Comparison of ENCODE assay signal across 8 cellular contexts in the genomic region with DNA sequence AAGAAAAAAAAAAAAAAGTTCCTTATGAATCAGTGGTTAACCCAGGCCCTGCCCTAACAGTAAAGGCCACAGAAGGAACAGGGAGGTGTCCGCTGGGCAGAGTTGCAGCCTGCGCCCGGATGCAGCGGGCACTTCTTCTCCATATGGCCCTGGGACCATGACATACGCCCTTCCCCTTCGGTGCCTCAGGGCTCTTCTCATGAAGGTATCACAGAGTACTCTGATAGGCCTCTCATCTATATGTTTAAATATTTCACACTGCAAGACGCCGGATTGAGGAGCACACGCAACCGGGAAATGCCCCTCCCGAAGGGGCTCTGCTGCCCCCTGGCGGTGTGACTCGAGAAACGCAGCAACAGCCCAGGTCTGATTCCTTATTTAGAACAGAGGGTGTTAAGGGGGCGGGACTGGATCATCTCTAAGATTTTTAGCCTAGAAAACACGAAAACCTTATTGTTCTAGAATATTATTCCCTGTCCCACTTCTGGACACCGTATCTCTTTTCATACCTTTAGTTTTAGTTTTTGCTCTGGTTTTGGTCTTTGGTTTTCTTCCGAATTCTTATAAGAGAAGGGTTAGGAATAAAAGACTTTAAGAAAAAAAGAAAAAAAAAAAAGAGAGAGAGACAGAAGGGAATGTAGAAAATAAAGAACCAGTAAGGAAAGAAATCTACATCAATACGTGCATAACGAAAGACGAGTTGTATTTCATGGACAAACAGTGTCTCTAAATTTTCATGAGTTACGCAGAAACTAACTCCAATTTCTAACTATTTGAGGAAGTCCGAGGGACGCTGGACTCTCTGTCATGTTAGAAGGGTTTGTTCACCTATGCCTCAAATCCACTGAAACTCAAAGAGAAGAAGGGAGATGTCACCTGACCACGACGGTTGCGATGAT. TPM values are rescaled to one million over a fixed set of nuclear protein-coding genes. Genes with fewer than 3 reads are reported as not detected.
DNase-seq lines count a peak whose midpoint lies in the region; ATAC-seq, FAIRE-seq and TF ChIP-seq lines count a peak whose summit lies in the region.

No MANE protein-coding gene starts in this region.

- H3K4me3 ChIP-seq in HEK293 (ENCODE audit: low read depth, low read length) (no peak overlapping the region), heart left ventricle (peak overlapping the region in 8 of 12 donors; percentile 0 to 42 (median 14)), psoas muscle (no peak overlapping the region), uterus (no peak overlapping the region)

- H3K27ac Mint-ChIP-seq in T-cell: peak overlapping the region; percentile 81 to 85
- peak overlapping the region; percentile 81 for H3K27ac Mint-ChIP-seq in activated naive CD8-positive, alpha-beta T cell treated with anti-CD3 and anti-CD28 coated beads, Interleukin-2, amount 50 U/mL, for 24 hours

- peaks cover 4 to 25% of the 10 kb centered on the region in 2 experiments; a peak in 2 of 3 replicates for H3K36me3 ChIP-seq in HEK293 (ENCODE audit: control insufficient read depth in 2 of 2, insufficient read depth in 1 of 2, low read length in 2 of 2)
- H3K36me3 ChIP-seq in heart left ventricle: peaks cover 0 to 31% (median 12%) of the 10 kb centered on the region in 9 donors
- peaks cover 2 to 39% of the 10 kb centered on the region in 2 donors for H3K36me3 ChIP-seq in psoas muscle (ENCODE audit: insufficient read depth in 1 of 2, low read depth in 1 of 2)
- H3K36me3 ChIP-seq in uterus: no peaks in the 10 kb centered on the region

- no peaks in the 10 kb centered on the region for H3K27me3 Mint-ChIP-seq in T-cell
- H3K27me3 Mint-ChIP-seq in activated naive CD8-positive, alpha-beta T cell treated with anti-CD3 and anti-CD28 coated beads, Interleukin-2, amount 50 U/mL, for 24 hours: no peaks in the 10 kb centered on the region

- H3K4me1 ChIP-seq in HEK293 (ENCODE audit: control insufficient read depth, insufficient read depth, low read length) (no peaks in the 10 kb centered on the region), heart left ventricle (peaks cover 0 to 85% (median 29%) of the 10 kb centered on the region in 12 donors), psoas muscle (peaks cover 55% of the 10 kb centered on the region), uterus (no peaks in the 10 kb centered on the region)

- H3K27ac ChIP-seq in HEK293 (ENCODE audit: extremely low read depth, low read depth, low read length) (no peak overlapping the region), heart left ventricle (peak overlapping the region in 11 of 12 donors; percentile 24 to 77 (median 46)), psoas muscle (peak overlapping the region; percentile 84), uterus (peak overlapping the region; percentile 12 to 36)

- intact Hi-C loops in heart left ventricle (cut with DNase I): loop anchor here in 5 of 10 donors (5.0 to 10.0 kb wide), 4 partner anchors 51 to 441 kb away; no protein-coding TSS in a partner anchor
- intact Hi-C loops in psoas muscle (cut with DNase I): loop anchor here in 1 of 2 donors (5.0 to 10.0 kb wide), 2 partner anchors 278 to 421 kb away; no protein-coding TSS in a partner anchor
- intact Hi-C loops in uterus (cut with DNase I; ENCODE audit: low total_unique reads): no loop called here

- H3K9me3 ChIP-seq in HEK293 (ENCODE audit: control insufficient read depth, insufficient read depth, low read depth, low read length) (no peaks in the 10 kb centered on the region), heart left ventricle (no peaks in the 10 kb centered on the region), psoas muscle (no peaks in the 10 kb centered on the region), uterus (no peaks in the 10 kb centered on the region)

- H3K36me3 Mint-ChIP-seq in T-cell: peaks cover 26% of the 10 kb centered on the region
- H3K36me3 Mint-ChIP-seq in activated naive CD8-positive, alpha-beta T cell treated with anti-CD3 and anti-CD28 coated beads, Interleukin-2, amount 50 U/mL, for 24 hours (ENCODE audit: low read depth): peaks cover 26% of the 10 kb centered on the region

- POLR2A ChIA-PET in HEK293 (lab: Yijun Ruan, JAX): no interaction called here
- POLR2A ChIA-PET in T-cell (lab: Charles Lee): interaction anchor here in 1 of 2 donors (0.7 kb wide), 1 partner anchor 13 kb away, joined by 3 read pairs; no protein-coding TSS in a partner anchor

- FAIRE-seq in G401.6 (lab: Jason Lieb, UNC): peak; percentile 95

- no peaks in the 10 kb centered on the region for H3K27me3 ChIP-seq in heart left ventricle
- H3K27me3 ChIP-seq in psoas muscle (ENCODE audit: insufficient read depth in 3 of 3, low read length in 2 of 3): no peaks in the 10 kb centered on the region
- H3K27me3 ChIP-seq in uterus: no peaks in the 10 kb centered on the region

- ATAC-seq in T-cell (replicated peaks in 1 of 4): peak; percentile 88 to 94 (median 90)
- peak; percentile 89 for ATAC-seq in activated naive CD8-positive, alpha-beta T cell treated with anti-CD3 and anti-CD28 coated beads, Interleukin-2, amount 50 U/mL, for 24 hours
- peak; percentile 69 to 86 (median 84) for ATAC-seq in heart left ventricle
- ATAC-seq in psoas muscle: peak; percentile 28 to 74 (median 66)

- peak overlapping the region; percentile 70 to 82 (median 74) for H3K4me3 Mint-ChIP-seq in T-cell
- peak overlapping the region; percentile 51 for H3K4me3 Mint-ChIP-seq in activated naive CD8-positive, alpha-beta T cell treated with anti-CD3 and anti-CD28 coated beads, Interleukin-2, amount 50 U/mL, for 24 hours

- no peak for TF ChIP-seq POLR2A in heart left ventricle (IDR thresholded peaks at IDR 0.05)
- no peak for TF ChIP-seq POLR2A in uterus (IDR thresholded peaks at IDR 0.05)

- H3K9me3 Mint-ChIP-seq in T-cell: no peaks in the 10 kb centered on the region
- no peaks in the 10 kb centered on the region for H3K9me3 Mint-ChIP-seq in activated naive CD8-positive, alpha-beta T cell treated with anti-CD3 and anti-CD28 coated beads, Interleukin-2, amount 50 U/mL, for 24 hours

- CTCF ChIA-PET in HEK293 (lab: Yijun Ruan, JAX): interaction anchor here (0.7 to 1.5 kb wide), 8 partner anchors 8 to 483 kb away, joined by 3 to 5 read pairs (median 4); no protein-coding TSS in a partner anchor
- CTCF ChIA-PET in T-cell (lab: Charles Lee): interaction anchor here (0.6 to 1.0 kb wide), 4 partner anchors 9 to 1186 kb away, joined by 3 to 12 read pairs (median 4); no protein-coding TSS in a partner anchor

- H3K4me1 Mint-ChIP-seq in T-cell: peaks cover 42 to 45% (median 44%) of the 10 kb centered on the region in 3 donors
- H3K4me1 Mint-ChIP-seq in activated naive CD8-positive, alpha-beta T cell treated with anti-CD3 and anti-CD28 coated beads, Interleukin-2, amount 50 U/mL, for 24 hours: peaks cover 43% of the 10 kb centered on the region

- TF ChIP-seq CTCF in HEK293 (tag by site-specific recombination; IDR thresholded peaks at IDR 0.05) (0 out of 2 replicates have a peak, but pooled peaks have one; percentile 22), heart left ventricle (IDR thresholded peaks at IDR 0.05) (peak; percentile 93 to 98 (median 97)), psoas muscle (IDR thresholded peaks at IDR 0.05) (peak; percentile 98), uterus (IDR thresholded peaks at IDR 0.05) (peak; percentile 83 to 95 (median 92))

- WGBS in heart left ventricle, 4 donors: 32 to 36% (median 35%) methylated on average over 27 of the region's 27 CpGs
- WGBS in psoas muscle, 3 donors: 41 to 47% (median 45%) methylated on average over 27 of the region's 27 CpGs

- peak; percentile 71 for DNase-seq in NCI-H1105 treated with DMSO at 0.1 percent for 48 hours (lab: John Stamatoyannopoulos, UW)
- DNase-seq in T-cell: peak; percentile 70 to 90 (median 84)
- DNase-seq in activated naive CD8-positive, alpha-beta T cell treated with anti-CD3 and anti-CD28 coated beads, Interleukin-2, amount 50 U/mL, for 24 hours: peak; percentile 91
- DNase-seq in heart left ventricle: peak; percentile 75 to 90 (median 80)
- peak; percentile 79 to 90 for DNase-seq in psoas muscle
- DNase-seq in uterus: peak; percentile 76 to 83

RNA-seq across cellular contexts. Expression of a gene that starts 12.0 kb away (rescaled TPM):
- total RNA-seq in T-cell (10 to 100 TPM; 23.9 to 45.0 (median 38.9) TPM), heart left ventricle (10 to 100 TPM in 3 of 9 donors, 1 to 10 TPM in 6; 5.3 to 14.7 (median 7.4) TPM), psoas muscle (10 to 100 TPM in 3 of 4 donors, 1 to 10 TPM in 1; 9.2 to 16.8 (median 12.8) TPM), uterus (10 to 100 TPM in 3 of 4 donors, 1 to 10 TPM in 1; 5.4 to 30.2 (median 19.3) TPM)
- polyA plus RNA-seq in heart left ventricle (10 to 100 TPM in 1 of 2 donors, 1 to 10 TPM in 1; 4.1 to 17.2 TPM), psoas muscle (10 to 100 TPM; 10.6 to 23.8 (median 12.1) TPM)

RNA-seq across cellular contexts. Expression of a gene that starts 48.2 kb away (rescaled TPM):
- total RNA-seq in T-cell (10 to 100 TPM; 28.4 to 42.1 (median 35.6) TPM), heart left ventricle (10 to 100 TPM; 35.8 to 86.5 (median 51.1) TPM), psoas muscle (10 to 100 TPM; 29.6 to 47.9 (median 42.6) TPM), uterus (100 to 1,000 TPM in 2 of 4 donors, 10 to 100 TPM in 2; 64.0 to 272 (median 95.4) TPM)
- polyA plus RNA-seq in heart left ventricle (10 to 100 TPM; 29.1 to 96.6 TPM), psoas muscle (10 to 100 TPM; 31.9 to 69.7 (median 51.5) TPM)

Comparison
In these comparisons a context has a peak if more than half of its experiments do, and no peak if none do; other contexts are left out.
1. H3K4me3 ChIP-seq: peak in heart left ventricle (8 of 12); none in HEK293 (single experiment), psoas muscle (single experiment) and uterus (0 of 2).
2. CTCF ChIP-seq: peak in every context shown above with its lines; median percentile 98 in psoas muscle; 97 in heart left ventricle; 92 in uterus; 22 in HEK293.
3. Peak in every context shown above with its lines, with median percentiles within 50 percentile points of each other: DNase-seq and ATAC-seq.